In genomic region chr3:12201813-12202212, GRCh38 we compare ENCODE assay signal across 2 cellular contexts.
TF ChIP-seq lines count a peak whose summit lies in the region.

No MANE protein-coding gene starts in this region.

TF ChIP-seq in HEK293, 187 proteins besides CTCF, POLR2A, EP300 and RAD21 (continued from another document):
- TF ChIP-seq ZNF776 (tag by site-specific recombination; IDR thresholded peaks at IDR 0.05; ENCODE audit: borderline replicate concordance), result no peak
- TF ChIP-seq ZNF148 (tag by site-specific recombination; IDR thresholded peaks at IDR 0.05; ENCODE audit: borderline replicate concordance), result no peak
- TF ChIP-seq ZNF112 (tag by site-specific recombination; IDR thresholded peaks at IDR 0.05), result no peak
- TF ChIP-seq TSHZ1 (tag by site-specific recombination; IDR thresholded peaks at IDR 0.05; ENCODE audit: borderline replicate concordance), result no peak

TF ChIP-seq in K562, 482 proteins besides CTCF, POLR2A, EP300 and RAD21 (continued from another document):
- peak; percentile 37 for TF ChIP-seq RBM25 (IDR thresholded peaks at IDR 0.05; ENCODE audit: low read depth, low read length, severe bottlenecking)
TF ChIP-seq in K562: peak in this region for 2.
